ENCODE assay signal across 7 cellular contexts in genomic region chr11:43879789-43880639, GRCh38. TPM values are rescaled to one million over a fixed set of nuclear protein-coding genes. Genes with fewer than 3 reads are reported as not detected.
A peak's percentile ranks its signal among the peaks of the same experiment; 100 is the strongest.
DNase-seq lines count a peak whose midpoint lies in the region; ATAC-seq and TF ChIP-seq lines count a peak whose summit lies in the region.

No MANE protein-coding gene starts in this region.

- CTCF ChIA-PET in HEK293 (lab: Yijun Ruan, JAX) (interaction anchor here (0.5 to 1.0 kb wide), 3 partner anchors 10 to 299 kb away, joined by 3 read pairs; no protein-coding TSS in a partner anchor), WTC11 (lab: Charles Lee) (interaction anchor here (1.2 to 1.4 kb wide), 2 partner anchors 10 kb away, joined by 4 to 11 read pairs; no protein-coding TSS in a partner anchor)

- H3K4me1 Mint-ChIP-seq in WTC11, result peaks cover 9% of the 10 kb centered on the region
- H3K4me1 Mint-ChIP-seq in stimulated activated naive CD8-positive, alpha-beta T cell treated with anti-CD3 and anti-CD28 coated beads, Interleukin-15, amount 100 ng/mL, for 72 hours, result peaks cover 26% of the 10 kb centered on the region

- no peak for ATAC-seq in WTC11
- peak; percentile 4 for ATAC-seq in stimulated activated naive CD8-positive, alpha-beta T cell treated with anti-CD3 and anti-CD28 coated beads, Interleukin-15, amount 100 ng/mL, for 72 hours

- DNase-seq in WTC11 (ENCODE audit: low spot score) (no peak), NCI-H128 (lab: John Stamatoyannopoulos, UW; ENCODE audit: unreplicated experiment) (no peak)
- DNase-seq in stimulated activated naive CD8-positive, alpha-beta T cell treated with anti-CD3 and anti-CD28 coated beads, Interleukin-15, amount 100 ng/mL, for 72 hours, result no peak
- DNase-seq in stimulated activated naive CD4-positive, alpha-beta T cell treated with Interleukin-2 at 50 U/mL for 16 hours (lab: John Stamatoyannopoulos, UW), result no peak
- no peak for DNase-seq in activated effector memory CD4-positive, alpha-beta T cell treated with Interleukin-2 at 50 U/mL for 16 hours

- H3K4me3 ChIP-seq in HEK293 (ENCODE audit: low read depth, low read length), result peak overlapping the region; percentile 89
- H3K4me3 ChIP-seq in iPS-15b (ENCODE audit: low read depth, low read length), result peak overlapping the region; percentile 45

- no peak overlapping the region for H3K9ac ChIP-seq in iPS-15b (ENCODE audit: low read depth, low read length)

- H3K36me3 Mint-ChIP-seq in WTC11, result no peaks in the 10 kb centered on the region

- TF ChIP-seq CTCF in HEK293 (tag by site-specific recombination; IDR thresholded peaks at IDR 0.05), result no peak
- TF ChIP-seq CTCF in WTC11 (IDR thresholded peaks at IDR 0.05), result no peak

- peaks cover 3% of the 10 kb centered on the region for H3K9me3 Mint-ChIP-seq in WTC11
- H3K9me3 Mint-ChIP-seq in stimulated activated naive CD8-positive, alpha-beta T cell treated with anti-CD3 and anti-CD28 coated beads, Interleukin-15, amount 100 ng/mL, for 72 hours, result peaks cover 0 to 4% of the 10 kb centered on the region in 2 donors

- no peak overlapping the region for H3K27ac ChIP-seq in HEK293 (ENCODE audit: extremely low read depth, low read depth, low read length)

- no peak overlapping the region for H3K27ac Mint-ChIP-seq in WTC11
- H3K27ac Mint-ChIP-seq in stimulated activated naive CD8-positive, alpha-beta T cell treated with anti-CD3 and anti-CD28 coated beads, Interleukin-15, amount 100 ng/mL, for 72 hours, result peak overlapping the region; percentile 82 to 83

- POLR2A ChIA-PET in HEK293 (lab: Yijun Ruan, JAX), result no interaction called here
- POLR2A ChIA-PET in WTC11 (lab: Charles Lee), result no interaction called here

- H3K36me3 ChIP-seq in HEK293 (ENCODE audit: control insufficient read depth in 2 of 2, insufficient read depth in 1 of 2, low read length in 2 of 2) (peaks cover 6 to 27% of the 10 kb centered on the region in 2 experiments), iPS-15b (ENCODE audit: control insufficient read depth, insufficient read depth, low read length) (no peaks in the 10 kb centered on the region)

- peaks cover 30% of the 10 kb centered on the region for H3K27me3 ChIP-seq in iPS-15b (ENCODE audit: control insufficient read depth, insufficient read depth, low read length)

- peak overlapping the region; percentile 79 for H3K4me3 Mint-ChIP-seq in WTC11
- H3K4me3 Mint-ChIP-seq in stimulated activated naive CD8-positive, alpha-beta T cell treated with anti-CD3 and anti-CD28 coated beads, Interleukin-15, amount 100 ng/mL, for 72 hours, result peak overlapping the region; percentile 84 to 90

- no peaks in the 10 kb centered on the region for H3K9me3 ChIP-seq in HEK293 (ENCODE audit: control insufficient read depth, insufficient read depth, low read depth, low read length)
- H3K9me3 ChIP-seq in iPS-15b (ENCODE audit: control insufficient read depth, insufficient read depth, low read length), result no peaks in the 10 kb centered on the region

- H3K4me1 ChIP-seq in HEK293 (ENCODE audit: control insufficient read depth, insufficient read depth, low read length) (0 out of 2 replicates have a peak, but pooled peaks cover 4% of the 10 kb centered on the region), iPS-15b (ENCODE audit: control insufficient read depth, insufficient read depth, low read length) (no peaks in the 10 kb centered on the region)

- peaks cover 70% of the 10 kb centered on the region for H3K27me3 Mint-ChIP-seq in WTC11 (ENCODE audit: low read depth)
- no peaks in the 10 kb centered on the region for H3K27me3 Mint-ChIP-seq in stimulated activated naive CD8-positive, alpha-beta T cell treated with anti-CD3 and anti-CD28 coated beads, Interleukin-15, amount 100 ng/mL, for 72 hours

TF ChIP-seq in HEK293, 187 proteins besides CTCF, POLR2A, EP300 and RAD21:
- TF ChIP-seq KLF8 (tag by site-specific recombination; IDR thresholded peaks at IDR 0.05) (no peak), ZNF37A (tag by site-specific recombination; IDR thresholded peaks at IDR 0.05) (no peak), ZNF830 (tag by site-specific recombination; IDR thresholded peaks at IDR 0.05; ENCODE audit: low read depth) (no peak), ZNF292 (tag by site-specific recombination; IDR thresholded peaks at IDR 0.05; ENCODE audit: borderline replicate concordance, low read depth) (no peak), ZNF791 (tag by site-specific recombination; IDR thresholded peaks at IDR 0.05) (no peak)
- TF ChIP-seq, protein P1, sequence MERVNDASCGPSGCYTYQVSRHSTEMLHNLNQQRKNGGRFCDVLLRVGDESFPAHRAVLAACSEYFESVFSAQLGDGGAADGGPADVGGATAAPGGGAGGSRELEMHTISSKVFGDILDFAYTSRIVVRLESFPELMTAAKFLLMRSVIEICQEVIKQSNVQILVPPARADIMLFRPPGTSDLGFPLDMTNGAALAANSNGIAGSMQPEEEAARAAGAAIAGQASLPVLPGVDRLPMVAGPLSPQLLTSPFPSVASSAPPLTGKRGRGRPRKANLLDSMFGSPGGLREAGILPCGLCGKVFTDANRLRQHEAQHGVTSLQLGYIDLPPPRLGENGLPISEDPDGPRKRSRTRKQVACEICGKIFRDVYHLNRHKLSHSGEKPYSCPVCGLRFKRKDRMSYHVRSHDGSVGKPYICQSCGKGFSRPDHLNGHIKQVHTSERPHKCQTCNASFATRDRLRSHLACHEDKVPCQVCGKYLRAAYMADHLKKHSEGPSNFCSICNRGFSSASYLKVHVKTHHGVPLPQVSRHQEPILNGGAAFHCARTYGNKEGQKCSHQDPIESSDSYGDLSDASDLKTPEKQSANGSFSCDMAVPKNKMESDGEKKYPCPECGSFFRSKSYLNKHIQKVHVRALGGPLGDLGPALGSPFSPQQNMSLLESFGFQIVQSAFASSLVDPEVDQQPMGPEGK (tag by site-specific recombination; IDR thresholded peaks at IDR 0.05), result no peak

TF ChIP-seq in WTC11, 78 proteins besides CTCF, POLR2A, EP300 and RAD21:
- TF ChIP-seq ZBTB43 (CRISPR knock-in tag; IDR thresholded peaks at IDR 0.05) (no peak), SOX15 (CRISPR knock-in tag; IDR thresholded peaks at IDR 0.05) (no peak), CREM (CRISPR knock-in tag; IDR thresholded peaks at IDR 0.05) (no peak), ZNF232 (CRISPR knock-in tag; IDR thresholded peaks at IDR 0.05) (0 out of 2 replicates have a peak, but pooled peaks have one; percentile 36)

RNA-seq across cellular contexts. Expression of gene ALKBH3, which starts 0.6 kb away (rescaled TPM):
- total RNA-seq in WTC11 (2021), result 11.0 to 13.3 TPM (median 12.3 TPM) in 3 replicates
